ENCODE assay signal across 1 cellular context in genomic region chr1:114346480-114347029, GRCh38.
TF ChIP-seq lines count a peak whose summit lies in the region.

No MANE protein-coding gene starts in this region.

TF ChIP-seq in K562, 482 proteins besides CTCF, POLR2A, EP300 and RAD21 (continued from another document and continues in another):
- no peak for TF ChIP-seq ARID3B (CRISPR knock-in tag; IDR thresholded peaks at IDR 0.05; ENCODE audit: borderline replicate concordance)
- TF ChIP-seq GTF2E2 (tag; IDR thresholded peaks at IDR 0.05) = no peak
- TF ChIP-seq RB1 (IDR thresholded peaks at IDR 0.05; ENCODE audit: low read depth) = peak; percentile 99
- peak in 1 of 2 experiments; percentile 63; a peak in 1 of 4 replicates for TF ChIP-seq TBL1XR1 (IDR thresholded peaks at IDR 0.05; ENCODE audit: low read length in 2 of 2)
- no peak for TF ChIP-seq ZNF217 (CRISPR knock-in tag; IDR thresholded peaks at IDR 0.05)
- TF ChIP-seq ETV1 (tag; conservative IDR thresholded peaks at IDR 0.05; ENCODE audit: low read depth) = no peak
- no peak for TF ChIP-seq ZKSCAN3 (CRISPR knock-in tag; IDR thresholded peaks at IDR 0.05)
- TF ChIP-seq CHAMP1 (IDR thresholded peaks at IDR 0.05) = peak; percentile 79
- no peak for TF ChIP-seq THRB (CRISPR knock-in tag; conservative IDR thresholded peaks at IDR 0.05)
- peak; percentile 83 for TF ChIP-seq CBX5 (IDR thresholded peaks at IDR 0.05; ENCODE audit: borderline replicate concordance, low read depth)
- no peak for TF ChIP-seq ZBTB49 (CRISPR knock-in tag; IDR thresholded peaks at IDR 0.05; ENCODE audit: borderline replicate concordance)
- no peak for TF ChIP-seq POU5F1 (IDR thresholded peaks at IDR 0.05; ENCODE audit: borderline replicate concordance, low read depth, low read length, partially characterized antibody)
- TF ChIP-seq HOMEZ (CRISPR knock-in tag; IDR thresholded peaks at IDR 0.05) = no peak
- no peak for TF ChIP-seq BRD4 (IDR thresholded peaks at IDR 0.05)
- 0 out of 2 replicates have a peak, but pooled peaks have one; percentile 27 for TF ChIP-seq BACH1 (tag; IDR thresholded peaks at IDR 0.05)
- TF ChIP-seq PHTF2 (CRISPR knock-in tag; IDR thresholded peaks at IDR 0.05) = no peak
- no peak for TF ChIP-seq ZNF644 (tag; IDR thresholded peaks at IDR 0.05; ENCODE audit: low read depth)
- TF ChIP-seq ATF2 (CRISPR knock-in tag; IDR thresholded peaks at IDR 0.05) = no peak
- TF ChIP-seq ZNF764 (CRISPR knock-in tag; IDR thresholded peaks at IDR 0.05; ENCODE audit: low read depth) = 0 out of 2 replicates have a peak, but pooled peaks have one; percentile 6
- no peak for TF ChIP-seq HMG20B (CRISPR knock-in tag; IDR thresholded peaks at IDR 0.05)
- TF ChIP-seq GTF2A2 (tag; IDR thresholded peaks at IDR 0.05) = no peak
- 0 out of 2 replicates have a peak, but pooled peaks have one; percentile 36 for TF ChIP-seq MEF2D (tag; conservative IDR thresholded peaks at IDR 0.05; ENCODE audit: low read depth)
- TF ChIP-seq ZNF449 (CRISPR knock-in tag; IDR thresholded peaks at IDR 0.05) = 0 out of 2 replicates have a peak, but pooled peaks have one; percentile 17
- TF ChIP-seq TAF1 (IDR thresholded peaks at IDR 0.05; ENCODE audit: control insufficient read depth, extremely low read depth, insufficient read depth, low read length, severe bottlenecking) = no peak
- peak in 1 of 2 experiments; percentile 81; a peak in 1 of 3 replicates for TF ChIP-seq CBX3 (IDR thresholded peaks at IDR 0.05; ENCODE audit: borderline replicate concordance in 1 of 2, low read length in 2 of 2)
- TF ChIP-seq DIDO1 (tag; IDR thresholded peaks at IDR 0.05; ENCODE audit: low read depth) = no peak; the same call in 1 of the 2 replicates
- TF ChIP-seq ZNF140 (CRISPR knock-in tag; IDR thresholded peaks at IDR 0.05) = no peak
- no peak for TF ChIP-seq MBD1 (CRISPR knock-in tag; IDR thresholded peaks at IDR 0.05)
- TF ChIP-seq ATF4 (CRISPR knock-in tag; IDR thresholded peaks at IDR 0.05) = no peak
- no peak for TF ChIP-seq RFX1 (IDR thresholded peaks at IDR 0.05)
- TF ChIP-seq ZNF354B (CRISPR knock-in tag; IDR thresholded peaks at IDR 0.05) = no peak
- no peak for TF ChIP-seq ZZZ3 (IDR thresholded peaks at IDR 0.05)
- TF ChIP-seq ESRRA (IDR thresholded peaks at IDR 0.05; ENCODE audit: borderline replicate concordance, low read depth) = peak; percentile 81; the same call in 1 of the 2 replicates
- TF ChIP-seq TRIM25 (IDR thresholded peaks at IDR 0.05; ENCODE audit: borderline replicate concordance) = no peak
- TF ChIP-seq STAG1 (CRISPR knock-in tag; IDR thresholded peaks at IDR 0.05; ENCODE audit: borderline replicate concordance) = peak; percentile 97
- no peak for TF ChIP-seq NFATC3 (IDR thresholded peaks at IDR 0.05)
- TF ChIP-seq STAT6 (CRISPR knock-in tag; IDR thresholded peaks at IDR 0.05) = 0 out of 2 replicates have a peak, but pooled peaks have one; percentile 90
